28 cellular contexts compared by ENCODE assay signal in genomic region chr7:74069086-74069541, GRCh38. TPM values are rescaled to one million over a fixed set of nuclear protein-coding genes. Genes with fewer than 3 reads are reported as not detected.
"Had no signal": no experiment of that assay in that cellular context is flagged by ENCODE, and none has a peak within 500 bp of the region (broad histone marks: within the 10 kb centered on the region; RNA-seq: fewer than 3 reads in every experiment).

No MANE protein-coding gene starts in this region.

- FAIRE-seq: colon, endometrium, islet of Langerhans, TTC549 had no signal

- H3K9me3 ChIP-seq: breast epithelium, esophagus squamous epithelium, right lobe of liver, upper lobe of left lung had no signal

- H3K27ac Mint-ChIP-seq: mesothelial cell of epicardium; stimulated activated effector memory CD8-positive, alpha-beta T cell treated with anti-CD3 and anti-CD28 coated beads, Interleukin-12 subunit alpha, Interleukin-12 subunit beta, amount 100 ng/mL, for 72 hours; stimulated activated naive CD8-positive, alpha-beta T cell treated with anti-CD3 and anti-CD28 coated beads, Interleukin-15, Interleukin-2, amounts not matched to agents 100 ng/mL and 50 ng/mL, for 24 hours had no signal

- H3K27ac ChIP-seq: breast epithelium, epithelial cell of prostate, esophagus squamous epithelium, right lobe of liver, upper lobe of left lung, VCaP had no signal

- DNase-seq: activated CD4-positive, alpha-beta T cell treated with anti-CD3 and anti-CD28 coated beads for 4 hours; activated CD4-positive, alpha-beta T cell treated with anti-CD3 and anti-CD28 coated beads, Interleukin-2, amount 50 U/mL, for 4 hours; activated effector memory CD4-positive, alpha-beta T cell treated with anti-CD3 and anti-CD28 coated beads, Interleukin-2, amount 50 U/mL, for 16 hours; activated naive CD4-positive, alpha-beta T cell treated with anti-CD3 and anti-CD28 coated beads, Interleukin-2, amount 50 U/mL, for 16 hours; activated T-cell treated with anti-CD3 and anti-CD28 coated beads for 4 hours; amniotic stem cell; effector CD8-positive, alpha-beta T cell; esophagus squamous epithelium; foreskin melanocyte; occipital lobe; stimulated activated CD4-positive, alpha-beta T cell treated with anti-CD3 and anti-CD28 coated beads, Interleukin-4, amount 100 ng/mL, for 24 hours; T-helper 9 cell had no signal

- H3K36me3 ChIP-seq: breast epithelium, right lobe of liver, upper lobe of left lung had no signal

- H3K36me3 Mint-ChIP-seq: mesothelial cell of epicardium; naive thymus-derived CD8-positive, alpha-beta T cell; stimulated activated effector memory CD8-positive, alpha-beta T cell treated with anti-CD3 and anti-CD28 coated beads, Interleukin-12 subunit alpha, Interleukin-12 subunit beta, amount 100 ng/mL, for 72 hours had no signal

- H3K27me3 Mint-ChIP-seq: central memory CD8-positive, alpha-beta T cell; naive thymus-derived CD8-positive, alpha-beta T cell; stimulated activated naive CD8-positive, alpha-beta T cell treated with anti-CD3 and anti-CD28 coated beads, Interleukin-15, Interleukin-2, amounts not matched to agents 100 ng/mL and 50 ng/mL, for 24 hours had no signal

- H3K9me3 Mint-ChIP-seq: central memory CD8-positive, alpha-beta T cell; mesothelial cell of epicardium; naive thymus-derived CD8-positive, alpha-beta T cell; neural crest cell; stimulated activated effector memory CD8-positive, alpha-beta T cell treated with anti-CD3 and anti-CD28 coated beads, Interleukin-12 subunit alpha, Interleukin-12 subunit beta, amount 100 ng/mL, for 72 hours; stimulated activated naive CD8-positive, alpha-beta T cell treated with anti-CD3 and anti-CD28 coated beads, Interleukin-15, Interleukin-2, amounts not matched to agents 100 ng/mL and 50 ng/mL, for 24 hours had no signal

- H3K4me3 ChIP-seq: breast epithelium, esophagus squamous epithelium, right lobe of liver, upper lobe of left lung had no signal

- H3K27me3 ChIP-seq: breast epithelium, esophagus squamous epithelium, right lobe of liver, upper lobe of left lung had no signal

- ATAC-seq: naive thymus-derived CD8-positive, alpha-beta T cell; right lobe of liver; stimulated activated effector memory CD8-positive, alpha-beta T cell treated with anti-CD3 and anti-CD28 coated beads, Interleukin-12 subunit alpha, Interleukin-12 subunit beta, amount 100 ng/mL, for 72 hours had no signal

- H3K4me1 Mint-ChIP-seq: central memory CD8-positive, alpha-beta T cell; mesothelial cell of epicardium; neural crest cell; stimulated activated effector memory CD8-positive, alpha-beta T cell treated with anti-CD3 and anti-CD28 coated beads, Interleukin-12 subunit alpha, Interleukin-12 subunit beta, amount 100 ng/mL, for 72 hours had no signal

- H3K4me3 Mint-ChIP-seq: central memory CD8-positive, alpha-beta T cell; mesothelial cell of epicardium; neural crest cell; stimulated activated effector memory CD8-positive, alpha-beta T cell treated with anti-CD3 and anti-CD28 coated beads, Interleukin-12 subunit alpha, Interleukin-12 subunit beta, amount 100 ng/mL, for 72 hours; stimulated activated naive CD8-positive, alpha-beta T cell treated with anti-CD3 and anti-CD28 coated beads, Interleukin-15, Interleukin-2, amounts not matched to agents 100 ng/mL and 50 ng/mL, for 24 hours had no signal

- H3K4me1 ChIP-seq: breast epithelium, right lobe of liver, upper lobe of left lung had no signal

RNA-seq across cellular contexts. Expression of gene ELN, which starts 41.1 kb away (rescaled TPM):
- total RNA-seq: naive thymus-derived CD8-positive, alpha-beta T cell; T-helper 1 cell treated with Interleukin-12 subunit alpha and Interleukin-12 subunit beta and Interleukin-4 antibody, amounts not matched to agents 30 ng/mL and 1 ng/mL, for 36 hours had no signal
- polyA plus RNA-seq: naive thymus-derived CD8-positive, alpha-beta T cell had no signal
